Comparison of ENCODE assay signal across 18 cellular contexts in the genomic region with DNA sequence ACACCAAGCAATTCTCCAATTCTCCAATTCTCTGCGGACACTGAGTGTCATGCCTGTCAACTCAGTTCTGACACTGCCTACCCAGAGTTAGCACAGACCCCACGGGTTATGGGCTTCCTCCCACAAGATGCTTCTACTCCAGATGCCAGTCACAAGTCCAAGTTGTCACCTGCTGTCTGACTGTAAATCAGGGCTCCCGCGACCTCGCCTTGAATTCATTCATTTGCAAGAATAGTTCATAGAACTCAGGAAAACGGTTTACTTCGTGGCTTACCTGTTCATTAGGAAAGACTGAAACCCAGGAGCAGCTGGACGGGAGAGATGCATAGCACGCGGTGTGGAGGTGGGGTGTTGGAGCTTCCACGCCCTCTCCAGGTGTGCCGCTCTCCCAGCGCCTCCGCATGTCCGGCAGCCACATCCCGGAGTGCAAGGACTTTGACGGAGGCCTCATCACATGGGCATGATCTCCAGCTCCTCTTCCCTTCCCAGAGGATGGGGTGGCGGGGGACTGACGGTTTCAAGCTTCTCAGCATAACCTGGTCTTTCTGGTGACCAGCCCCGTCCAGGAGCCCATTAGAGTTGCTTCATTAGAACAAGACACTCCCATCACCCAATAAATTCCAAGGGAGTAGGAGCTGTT.
A peak's percentile ranks its signal among the peaks of the same experiment; 100 is the strongest.
DNase-seq lines count a peak whose midpoint lies in the region; ATAC-seq and TF ChIP-seq lines count a peak whose summit lies in the region.
"Had no signal": no experiment of that assay in that cellular context is flagged by ENCODE, and none has a peak within 500 bp of the region (broad histone marks: within the 10 kb centered on the region; RNA-seq: fewer than 3 reads in every experiment).

No MANE protein-coding gene starts in this region.

- peaks cover 11% of the 10 kb centered on the region for H3K36me3 Mint-ChIP-seq in T-helper 2 cell treated with Interferon-gamma antibody and Interleukin-4, amounts not matched to agents 5 μg/mL and 100 μg/mL, for 36 hours (ENCODE audit: low read depth)

- H3K27ac ChIP-seq in ascending aorta (peak overlapping the region; percentile 81 to 83), spleen (peak overlapping the region in 7 of 8 donors; percentile 62 to 83 (median 74))
- H3K27ac ChIP-seq: ovary, vagina, WERI-Rb-1 had no signal

- H3K9me3 ChIP-seq in Loucy (ENCODE audit: insufficient read depth, low read depth, low read length) = no peaks in the 10 kb centered on the region
- no peaks in the 10 kb centered on the region for H3K9me3 ChIP-seq in ascending aorta
- no peaks in the 10 kb centered on the region for H3K9me3 ChIP-seq in spleen
- H3K9me3 ChIP-seq: ovary, vagina had no signal

- no peak overlapping the region for H2AFZ ChIP-seq in Loucy (ENCODE audit: low read length)

- 79 to 82% (median 82%) methylated on average over 20 of the region's 20 CpGs for WGBS in spleen, 5 donors

- peak overlapping the region; percentile 83 for H3K4me2 ChIP-seq in Loucy (ENCODE audit: low read depth, low read length, poor library complexity, severe bottlenecking)

- H3K27me3 ChIP-seq in Loucy (ENCODE audit: insufficient read depth, low read length, poor library complexity, severe bottlenecking) (no peaks in the 10 kb centered on the region), ascending aorta (no peaks in the 10 kb centered on the region), spleen (replicated peaks in 1 of 7) (no peaks in the 10 kb centered on the region)
- H3K27me3 ChIP-seq: ovary, vagina had no signal

- DNase-seq in T-helper 2 cell treated with Interferon-gamma antibody and Interleukin-4, amounts not matched to agents 5 μg/mL and 100 μg/mL, for 36 hours (ENCODE audit: low spot score) = no peak
- DNase-seq in T-helper 2 cell (no peak), ascending aorta (ENCODE audit: low spot score in 2 of 2) (peak in 1 of 2 donors; percentile 60), spleen (peak; percentile 71), amygdala (lab: John Stamatoyannopoulos, UW) (no peak), mucosa of gallbladder (ENCODE audit: low spot score) (no peak)
- DNase-seq: activated T-cell treated with anti-CD3 and anti-CD28 coated beads, Interleukin-2, amount 50 U/mL, for 72 hours; cerebellar nuclear complex; DMS79; IMR-90; mammary epithelial cell; NCI-H526 treated with DMSO at 0.1 percent for 48 hours; stimulated activated CD4-positive, alpha-beta T cell treated with anti-CD3 and anti-CD28 coated beads, Interleukin-12 subunit alpha, Interleukin-12 subunit beta, amount 100 ng/mL, for 4 hours; WERI-Rb-1 had no signal

- H3K27me3 Mint-ChIP-seq in T-helper 2 cell treated with Interferon-gamma antibody and Interleukin-4, amounts not matched to agents 5 μg/mL and 100 μg/mL, for 36 hours (ENCODE audit: low read depth) = no peaks in the 10 kb centered on the region

- TF ChIP-seq POLR2A in spleen (IDR thresholded peaks at IDR 0.05) = no peak

- intact Hi-C loops in ascending aorta (cut with DNase I) = loop anchor here (2.0 kb wide), 1 partner anchor 205 kb away; a partner anchor contains a TSS
- intact Hi-C loops in spleen (cut with DNase I; ENCODE audit: low total_unique reads) = no loop called here

- TF ChIP-seq CTCF in Loucy (conservative IDR thresholded peaks at IDR 0.05; ENCODE audit: low read length) (no peak), ascending aorta (IDR thresholded peaks at IDR 0.05) (no peak), spleen (IDR thresholded peaks at IDR 0.05 in 8 of 11, conservative IDR thresholded peaks at IDR 0.05 in 3 of 11) (no peak)

- H3K9me2 ChIP-seq in Loucy (replicated peaks; ENCODE audit: low read depth, low read length) = no peaks in the 10 kb centered on the region

- H3K9me3 Mint-ChIP-seq in T-helper 2 cell treated with Interferon-gamma antibody and Interleukin-4, amounts not matched to agents 5 μg/mL and 100 μg/mL, for 36 hours = no peaks in the 10 kb centered on the region
- H3K9me3 Mint-ChIP-seq: activated T-cell treated with anti-CD3 and anti-CD28 coated beads, Interleukin-2, amount 50 U/mL, for 72 hours had no signal

- ATAC-seq in HG03280 (IDR thresholded peaks at IDR 0.05; ENCODE audit: unreplicated experiment) = no peak

- H3K36me3 ChIP-seq in Loucy (ENCODE audit: insufficient read depth, low read length) = peaks cover 66% of the 10 kb centered on the region; the same call in 1 of the 2 replicates
- H3K36me3 ChIP-seq in ascending aorta = peaks cover 16% of the 10 kb centered on the region in 2 donors
- H3K36me3 ChIP-seq in spleen = peaks cover 0 to 57% (median 12%) of the 10 kb centered on the region in 6 donors
- H3K36me3 ChIP-seq: ovary had no signal

- H3K79me2 ChIP-seq in Loucy (ENCODE audit: insufficient read depth, low read length) = peaks cover 56% of the 10 kb centered on the region

- H3K4me3 Mint-ChIP-seq in T-helper 2 cell treated with Interferon-gamma antibody and Interleukin-4, amounts not matched to agents 5 μg/mL and 100 μg/mL, for 36 hours = peak overlapping the region; percentile 16

- peaks cover 32% of the 10 kb centered on the region for H3K4me1 Mint-ChIP-seq in T-helper 2 cell treated with Interferon-gamma antibody and Interleukin-4, amounts not matched to agents 5 μg/mL and 100 μg/mL, for 36 hours (ENCODE audit: low read depth)

- H3K4me3 ChIP-seq in Loucy (ENCODE audit: low read length, poor library complexity, severe bottlenecking) = peak overlapping the region; percentile 55
- H3K4me3 ChIP-seq in ascending aorta = no peak overlapping the region
- H3K4me3 ChIP-seq in spleen = no peak overlapping the region
- H3K4me3 ChIP-seq: ovary, vagina had no signal

- peak overlapping the region; percentile 87 for H3K9ac ChIP-seq in Loucy (ENCODE audit: low read depth, low read length, poor library complexity, severe bottlenecking)

- peak overlapping the region; percentile 78 for H3K27ac Mint-ChIP-seq in T-helper 2 cell treated with Interferon-gamma antibody and Interleukin-4, amounts not matched to agents 5 μg/mL and 100 μg/mL, for 36 hours
- H3K27ac Mint-ChIP-seq: activated T-cell treated with anti-CD3 and anti-CD28 coated beads, Interleukin-2, amount 50 U/mL, for 72 hours had no signal

- H4K20me1 ChIP-seq in Loucy (ENCODE audit: insufficient read depth, low read length, poor library complexity, severe bottlenecking) = no peaks in the 10 kb centered on the region

- peaks cover 84% of the 10 kb centered on the region for H3K4me1 ChIP-seq in Loucy (ENCODE audit: insufficient read depth, low read length, poor library complexity, severe bottlenecking)
- H3K4me1 ChIP-seq in ascending aorta = peaks cover 8 to 37% of the 10 kb centered on the region in 2 donors
- peaks cover 19 to 72% (median 50%) of the 10 kb centered on the region in 6 donors for H3K4me1 ChIP-seq in spleen

- H3F3A ChIP-seq in Loucy (ENCODE audit: low read depth) = peaks cover 31% of the 10 kb centered on the region
